13 cellular contexts compared by ENCODE assay signal in genomic region chr5:93092349-93093105, GRCh38.
A peak's percentile ranks its signal among the peaks of the same experiment; 100 is the strongest.
DNase-seq lines count a peak whose midpoint lies in the region; ATAC-seq, FAIRE-seq and TF ChIP-seq lines count a peak whose summit lies in the region.
"Had no signal": no experiment of that assay in that cellular context is flagged by ENCODE, and none has a peak within 500 bp of the region (broad histone marks: within the 10 kb centered on the region; RNA-seq: fewer than 3 reads in every experiment).

No MANE protein-coding gene starts in this region.

- no peak for FAIRE-seq in D721Med (lab: Jason Lieb, UNC)
- FAIRE-seq: colon, GM12891 had no signal

- H3K27ac ChIP-seq in testis: no peak overlapping the region
- H3K27ac ChIP-seq: skin epidermis had no signal

- ATAC-seq in GM21381 (IDR thresholded peaks at IDR 0.05; ENCODE audit: unreplicated experiment): no peak

- DNase-seq in D721Med (ENCODE audit: insufficient read length, low spot score) (no peak), LHCN-M2 (ENCODE audit: low read depth) (peak; percentile 89), cardiac fibroblast (ENCODE audit: low read depth in 2 of 2) (peak; percentile 73 to 80), myocyte (ENCODE audit: low read depth) (peak; percentile 82), T1000 (lab: John Stamatoyannopoulos, UW) (no peak), testis (no peak), NCI-H2029 treated with DMSO at 0.1 percent for 48 hours (lab: John Stamatoyannopoulos, UW) (no peak)
- DNase-seq: activated CD8-positive, alpha-beta memory T cell treated with anti-CD3 and anti-CD28 coated beads for 24 hours; stimulated activated naive CD4-positive, alpha-beta T cell had no signal

- intact Hi-C loops in testis (cut with DNase I; ENCODE audit: low total_unique reads): no loop called here

- 92 to 97% methylated on average over 2 of the region's 2 CpGs for WGBS in testis, 2 donors

- H3K4me1 ChIP-seq in testis: no peaks in the 10 kb centered on the region

- no peak for TF ChIP-seq POLR2A in testis (IDR thresholded peaks at IDR 0.05)

- H3K4me3 ChIP-seq in cardiac fibroblast (replicated peaks in 1 of 2; ENCODE audit: low read depth in 2 of 2, low read length in 2 of 2) (no peak overlapping the region), testis (no peak overlapping the region)
- H3K4me3 ChIP-seq: skin epidermis had no signal

- no peaks in the 10 kb centered on the region for H3K9me3 ChIP-seq in testis

- no peaks in the 10 kb centered on the region for H3K27me3 ChIP-seq in testis

- TF ChIP-seq CTCF in D721Med (IDR thresholded peaks at IDR 0.05; ENCODE audit: insufficient read depth, missing control alignments): peak; percentile 12
- peak; percentile 41 for TF ChIP-seq CTCF in cardiac fibroblast (IDR thresholded peaks at IDR 0.05; ENCODE audit: low read depth, low read length)
- no peak for TF ChIP-seq CTCF in testis (IDR thresholded peaks at IDR 0.05)

- no peaks in the 10 kb centered on the region for H3K36me3 ChIP-seq in testis (ENCODE audit: low read depth, missing control alignments)

Comparison
In these comparisons a context has a peak if more than half of its experiments do, and no peak if none do; other contexts are left out.
1. DNase-seq: peak in LHCN-M2 (single experiment), cardiac fibroblast (2 of 2) and myocyte (single experiment); none in D721Med (single experiment), T1000 (single experiment), testis (single experiment) and NCI-H2029 treated with DMSO at 0.1 percent for 48 hours (single experiment).
2. CTCF ChIP-seq: peak in D721Med (single experiment) and cardiac fibroblast (single experiment); none in testis (0 of 3).